In the genomic region with DNA sequence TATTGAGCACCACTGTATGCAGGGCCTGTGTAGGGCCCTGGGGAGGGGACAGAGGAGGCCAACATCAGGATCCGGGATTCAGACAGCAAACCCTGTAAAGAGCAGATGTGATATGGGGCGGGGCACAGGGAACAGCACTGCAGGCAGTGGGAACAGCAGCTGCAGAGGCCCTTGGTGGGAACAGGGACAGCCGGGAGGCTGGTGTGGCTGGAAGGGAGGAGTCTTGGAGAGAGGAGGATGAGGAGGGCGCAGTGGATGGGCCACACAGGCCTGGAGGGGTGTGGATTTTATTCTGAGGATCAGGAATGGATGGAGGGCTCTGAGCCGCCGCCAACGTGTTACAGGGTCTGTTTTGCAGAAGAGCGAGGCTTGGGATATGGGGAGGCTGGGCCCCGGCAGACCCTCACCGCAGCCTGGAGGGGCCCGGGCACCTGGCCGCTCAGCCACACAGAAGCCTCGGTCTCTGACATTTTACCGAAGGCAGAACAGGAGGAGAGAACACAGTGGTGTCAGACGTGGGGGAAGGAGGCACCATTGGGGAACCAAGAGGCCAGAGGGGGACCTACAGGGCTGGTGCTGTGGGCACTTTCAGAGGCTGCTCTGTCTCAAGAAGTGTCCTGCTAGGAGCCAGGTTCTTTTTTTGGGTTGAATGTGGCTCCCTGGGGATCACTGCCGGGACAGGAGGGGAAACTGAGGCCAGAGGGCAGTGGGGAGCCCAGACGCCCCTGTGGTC, we compare ENCODE assay signal across 1 cellular context.
TF ChIP-seq lines count a peak whose summit lies in the region.

No MANE protein-coding gene starts in this region.

TF ChIP-seq in HepG2, 621 proteins besides CTCF, POLR2A, EP300 and RAD21:
- TF ChIP-seq ZNF263 (CRISPR knock-in tag; IDR thresholded peaks at IDR 0.05) (peak; percentile 35; the same call in 1 of the 2 replicates), PTBP1 (IDR thresholded peaks at IDR 0.05; ENCODE audit: low read depth, low read length, poor library complexity, severe bottlenecking) (no peak), RBM22 (optimal IDR thresholded peaks at IDR 0.05; ENCODE audit: low read length) (peak; percentile 16)
